Comparison of ENCODE assay signal across 27 cellular contexts in genomic region chr3:78277220-78277619, GRCh38.
DNase-seq lines count a peak whose midpoint lies in the region; ATAC-seq and TF ChIP-seq lines count a peak whose summit lies in the region.
"Had no signal": no experiment of that assay in that cellular context is flagged by ENCODE, and none has a peak within 500 bp of the region (broad histone marks: within the 10 kb centered on the region; RNA-seq: fewer than 3 reads in every experiment).

No MANE protein-coding gene starts in this region.

- no peak overlapping the region for H3K27ac ChIP-seq in coronary artery
- H3K27ac ChIP-seq: breast epithelium, foreskin keratinocyte, heart right ventricle, HL-60, neutrophil, prostate gland, thyroid gland had no signal

- H3K4me3 ChIP-seq in coronary artery, result no peak overlapping the region
- H3K4me3 ChIP-seq: breast epithelium, heart right ventricle, prostate gland, SK-N-MC, thyroid gland had no signal

- DNase-seq in anterior cingulate cortex (lab: John Stamatoyannopoulos, UW), result no peak
- DNase-seq in T-helper 9 cell, result no peak
- DNase-seq in stimulated activated CD4-positive, alpha-beta T cell treated with anti-CD3 and anti-CD28 coated beads, Interleukin-4, amount 100 ng/mL, for 4 hours, result no peak
- no peak for DNase-seq in coronary artery (ENCODE audit: low spot score)
- DNase-seq: activated CD4-positive, alpha-beta T cell treated with anti-CD3 and anti-CD28 coated beads for 48 hours; activated naive CD4-positive, alpha-beta T cell; activated T-cell treated with anti-CD3 and anti-CD28 coated beads, Interleukin-2, amount 50 U/mL, for 4 hours; effector memory CD4-positive, alpha-beta T cell; foreskin keratinocyte; GOT3; heart right ventricle; left colon; NCI-H1105 treated with DMSO at 0.1 percent for 48 hours; NCI-H2029 treated with DMSO at 0.1 percent for 48 hours; NCI-H2227 treated with DMSO at 0.1 percent for 48 hours; NCI-H748 treated with DMSO at 0.1 percent for 48 hours; stimulated activated CD4-positive, alpha-beta T cell treated with anti-CD3 and anti-CD28 coated beads, Interleukin-15, amount 100 ng/mL, for 24 hours had no signal

- ATAC-seq in GM19395 (IDR thresholded peaks at IDR 0.05; ENCODE audit: unreplicated experiment), result peak; percentile 67
- ATAC-seq in HG02885 (IDR thresholded peaks at IDR 0.05; ENCODE audit: poor library complexity, unreplicated experiment), result peak; percentile 76
- ATAC-seq in HG03571 (IDR thresholded peaks at IDR 0.05; ENCODE audit: unreplicated experiment), result peak; percentile 70
- ATAC-seq: activated T-cell treated with anti-CD3 and anti-CD28 coated beads, Interleukin-2, amount 50 U/mL, for 4 hours; esophagus mucosa; foreskin keratinocyte; heart right ventricle; left colon had no signal

- TF ChIP-seq CTCF in coronary artery (IDR thresholded peaks at IDR 0.05), result no peak
